ENCODE assay signal across 11 cellular contexts in genomic region chrX:10083809-10084208, GRCh38.
A peak's percentile ranks its signal among the peaks of the same experiment; 100 is the strongest.
DNase-seq lines count a peak whose midpoint lies in the region; ATAC-seq and TF ChIP-seq lines count a peak whose summit lies in the region.
"Had no signal": no experiment of that assay in that cellular context is flagged by ENCODE, and none has a peak within 500 bp of the region (broad histone marks: within the 10 kb centered on the region; RNA-seq: fewer than 3 reads in every experiment).

No MANE protein-coding gene starts in this region.

- H3K27me3 ChIP-seq in heart right ventricle: peaks cover 0 to 9% (median 0%) of the 10 kb centered on the region in 7 donors
- H3K27me3 ChIP-seq in muscle layer of duodenum (ENCODE audit: low read depth, low read length): no peaks in the 10 kb centered on the region
- H3K27me3 ChIP-seq in upper lobe of right lung: no peaks in the 10 kb centered on the region

- H3K9me3 ChIP-seq in heart right ventricle (no peaks in the 10 kb centered on the region), muscle layer of duodenum (ENCODE audit: control insufficient read depth in 1 of 2, low read length in 2 of 2) (no peaks in the 10 kb centered on the region), upper lobe of right lung (no peaks in the 10 kb centered on the region)

- no peak for TF ChIP-seq CTCF in heart right ventricle (IDR thresholded peaks at IDR 0.05)
- no peak for TF ChIP-seq CTCF in upper lobe of right lung (IDR thresholded peaks at IDR 0.05)

- DNase-seq in heart right ventricle (no peak), Right ventricle myocardium inferior (ENCODE audit: missing footprints) (no peak), upper lobe of right lung (no peak), amygdala (lab: John Stamatoyannopoulos, UW) (no peak)
- DNase-seq: activated naive CD8-positive, alpha-beta T cell treated with anti-CD3 and anti-CD28 coated beads, Interleukin-2, amount 50 U/mL, for 24 hours; retina; T1000 had no signal

- ATAC-seq in heart right ventricle (peak in 5 of 8 donors; percentile 17 to 54 (median 24)), Right ventricle myocardium inferior (no peak), upper lobe of right lung (no peak), GM18505 (IDR thresholded peaks at IDR 0.05; ENCODE audit: unreplicated experiment) (no peak), HG02678 (IDR thresholded peaks at IDR 0.05; ENCODE audit: unreplicated experiment) (no peak)

- intact Hi-C loops in heart right ventricle (cut with DNase I) (loop anchor here in 2 of 10 donors (5.0 kb wide), 2 partner anchors 33 to 67 kb away; no protein-coding TSS in a partner anchor), Right ventricle myocardium inferior (cut with DNase I) (loop anchor here (1.0 kb wide), 1 partner anchor 68 kb away; no protein-coding TSS in a partner anchor), upper lobe of right lung (cut with DNase I) (no loop called here)

- H3K36me3 ChIP-seq in heart right ventricle: peaks cover 0 to 26% (median 0%) of the 10 kb centered on the region in 9 donors
- peaks cover 0 to 9% of the 10 kb centered on the region in 2 donors for H3K36me3 ChIP-seq in muscle layer of duodenum (ENCODE audit: control insufficient read depth in 1 of 2, insufficient read depth in 2 of 2, low read length in 2 of 2)
- H3K36me3 ChIP-seq in upper lobe of right lung: no peaks in the 10 kb centered on the region

- H3K4me1 ChIP-seq in heart right ventricle (peaks cover 3 to 63% (median 42%) of the 10 kb centered on the region in 9 donors), muscle layer of duodenum (ENCODE audit: control insufficient read depth in 1 of 2, insufficient read depth in 2 of 2, low read length in 2 of 2) (peaks cover 3 to 32% of the 10 kb centered on the region in 2 donors), upper lobe of right lung (peaks cover 12% of the 10 kb centered on the region)

- H3K4me3 ChIP-seq in heart right ventricle (peak overlapping the region in 2 of 10 donors; percentile 7 to 29), muscle layer of duodenum (ENCODE audit: low read depth in 1 of 2, low read length in 2 of 2) (peak overlapping the region in 1 of 2 donors; percentile 35), upper lobe of right lung (no peak overlapping the region)

- WGBS in heart right ventricle, 2 donors: 34 to 46% methylated on average over 2 of the region's 2 CpGs

- H3K27ac ChIP-seq in heart right ventricle (peak overlapping the region; percentile 54 to 84 (median 74)), cingulate gyrus (ENCODE audit: low read depth, low read length) (peak overlapping the region; percentile 87), muscle layer of duodenum (ENCODE audit: low read length) (peak overlapping the region; percentile 79), upper lobe of right lung (peak overlapping the region; percentile 76)

- no peak for TF ChIP-seq POLR2A in GM18505 (IDR thresholded peaks at IDR 0.05; ENCODE audit: borderline replicate concordance, extremely low read depth, insufficient read depth, insufficient read length)

Comparison
In these comparisons a context has a peak if more than half of its experiments do, and no peak if none do; other contexts are left out.
1. ATAC-seq: peak in heart right ventricle (5 of 8); none in Right ventricle myocardium inferior (single experiment), upper lobe of right lung (single experiment), GM18505 (single experiment) and HG02678 (single experiment).
2. Peak in every context shown above with its lines, with median percentiles within 50 percentile points of each other: H3K27ac ChIP-seq.